16 cellular contexts compared by ENCODE assay signal in the genomic region with DNA sequence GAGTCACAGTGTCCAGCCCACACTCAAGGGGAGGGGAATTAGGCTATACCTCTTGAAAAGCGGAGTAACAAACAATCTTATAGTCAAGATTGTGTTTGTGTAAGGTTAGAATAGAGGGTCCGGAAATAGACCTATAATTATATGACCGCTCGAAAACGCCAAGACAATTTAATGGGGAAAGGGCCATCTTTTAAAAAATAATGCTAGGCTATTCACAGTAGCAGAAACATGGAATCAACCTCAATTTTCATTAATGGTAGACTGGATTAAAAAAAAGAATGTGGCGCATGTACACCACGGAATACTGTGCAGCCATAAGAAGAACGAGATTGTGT. TPM values are rescaled to one million over a fixed set of nuclear protein-coding genes. Genes with fewer than 3 reads are reported as not detected.
DNase-seq lines count a peak whose midpoint lies in the region; ATAC-seq, FAIRE-seq and TF ChIP-seq lines count a peak whose summit lies in the region.
"Had no signal": no experiment of that assay in that cellular context is flagged by ENCODE, and none has a peak within 500 bp of the region (broad histone marks: within the 10 kb centered on the region; RNA-seq: fewer than 3 reads in every experiment).

No MANE protein-coding gene starts in this region.

- TF ChIP-seq EP300 in A549 (IDR thresholded peaks at IDR 0.05): no peak

- DNase-seq in A549 (ENCODE audit: low read depth in 1 of 2, low spot score in 1 of 2) (no peak), GM23248 (no peak), cerebellum (ENCODE audit: low spot score) (no peak), sciatic nerve (ENCODE audit: low spot score) (no peak)
- no peak for DNase-seq in activated T-helper 1 cell treated with anti-CD3 and anti-CD28 coated beads, Interleukin-12 subunit alpha, Interleukin-12 subunit beta, Interleukin-2, Interleukin-4 antibody, amounts not matched to agents 30 ng/mL and 10 ng/mL and 1 ng/mL, durations not matched to agents 14 hours and 24 hours and 36 hours (ENCODE audit: low spot score)
- no peak for DNase-seq in activated CD8-positive, alpha-beta T cell treated with anti-CD3 and anti-CD28 coated beads for 36 hours
- DNase-seq: central memory CD4-positive, alpha-beta T cell; NCI-H1105 treated with DMSO at 0.1 percent for 48 hours; NCI-H2107; retina; T-helper 17 cell had no signal

- H3K36me3 ChIP-seq in GM23248 (ENCODE audit: low read depth): peaks cover 9% of the 10 kb centered on the region; the same call in 1 of the 2 replicates
- H3K36me3 ChIP-seq in mesodermal cell (ENCODE audit: control insufficient read depth, insufficient read depth, low read length): peaks cover 34% of the 10 kb centered on the region

- H3K27ac Mint-ChIP-seq in activated T-helper 1 cell treated with anti-CD3 and anti-CD28 coated beads, Interleukin-12 subunit alpha, Interleukin-12 subunit beta, Interleukin-2, Interleukin-4 antibody, amounts not matched to agents 30 ng/mL and 10 ng/mL and 1 ng/mL, durations not matched to agents 14 hours and 24 hours and 36 hours: peak overlapping the region; percentile 76
- H3K27ac Mint-ChIP-seq in activated CD8-positive, alpha-beta T cell treated with anti-CD3 and anti-CD28 coated beads for 36 hours: no peak overlapping the region
- H3K27ac Mint-ChIP-seq: GM23338, T-helper 17 cell had no signal

- H3K4me2 ChIP-seq in A549: peak overlapping the region; percentile 28
- peak overlapping the region; percentile 7 for H3K4me2 ChIP-seq in GM23248 (ENCODE audit: unreplicated experiment)
- H3K4me2 ChIP-seq: GM23338 had no signal

- peaks cover 94% of the 10 kb centered on the region for H3K79me2 ChIP-seq in GM23248 (ENCODE audit: insufficient read depth)

- no peak overlapping the region for H3K4me3 ChIP-seq in A549
- no peak overlapping the region for H3K4me3 ChIP-seq in GM23248
- no peak overlapping the region for H3K4me3 ChIP-seq in mesodermal cell (ENCODE audit: extremely low read depth, insufficient read depth, low read length, poor library complexity, severe bottlenecking)
- H3K4me3 ChIP-seq: esophagus muscularis mucosa, GM23338 had no signal

- CTCF ChIA-PET in A549 (lab: Yijun Ruan, JAX): interaction anchor here (0.8 to 1.5 kb wide), 6 partner anchors 9 to 68 kb away, joined by 3 to 6 read pairs (median 4); no protein-coding TSS in a partner anchor
- CTCF ChIA-PET in activated CD8-positive, alpha-beta T cell treated with anti-CD3 and anti-CD28 coated beads for 36 hours (lab: Charles Lee): no interaction called here

- no peak overlapping the region for H2AFZ ChIP-seq in GM23248
- H2AFZ ChIP-seq: GM23338 had no signal

- H3K27me3 Mint-ChIP-seq in activated T-helper 1 cell treated with anti-CD3 and anti-CD28 coated beads, Interleukin-12 subunit alpha, Interleukin-12 subunit beta, Interleukin-2, Interleukin-4 antibody, amounts not matched to agents 30 ng/mL and 10 ng/mL and 1 ng/mL, durations not matched to agents 14 hours and 24 hours and 36 hours (ENCODE audit: insufficient read depth): no peaks in the 10 kb centered on the region
- H3K27me3 Mint-ChIP-seq in activated CD8-positive, alpha-beta T cell treated with anti-CD3 and anti-CD28 coated beads for 36 hours: no peaks in the 10 kb centered on the region
- H3K27me3 Mint-ChIP-seq: T-helper 17 cell had no signal

- WGBS in A549 (ENCODE audit: missing lambda C conversion rate): 94% methylated on average over 8 of the region's 8 CpGs
- WGBS in GM23248 (ENCODE audit: low coverage in 1 of 2, low lambda C conversion rate in 2 of 2, missing lambda C conversion rate in 2 of 2), 2 experiments: 82 to 83% methylated on average over 8 of the region's 8 CpGs
- 97 to 98% methylated on average over 4 to 7 of the region's 8 CpGs for WGBS in mesodermal cell (ENCODE audit: insufficient coverage in 2 of 2), 2 experiments

- POLR2A ChIA-PET in A549 (lab: Yijun Ruan, JAX): no interaction called here
- POLR2A ChIA-PET in activated CD8-positive, alpha-beta T cell treated with anti-CD3 and anti-CD28 coated beads for 36 hours (lab: Charles Lee): interaction anchor here (1.0 kb wide), 1 partner anchor 9 kb away, joined by 5 read pairs; no protein-coding TSS in a partner anchor

- peaks cover 31% of the 10 kb centered on the region for H3K4me1 ChIP-seq in A549
- H3K4me1 ChIP-seq in GM23248 (ENCODE audit: insufficient read depth): peaks cover 20% of the 10 kb centered on the region
- peaks cover 16% of the 10 kb centered on the region for H3K4me1 ChIP-seq in mesodermal cell (ENCODE audit: control insufficient read depth, insufficient read depth, low read length, poor library complexity, severe bottlenecking)

- TF ChIP-seq POLR2A in A549 (IDR thresholded peaks at IDR 0.05; ENCODE audit: low read length): no peak

- peaks cover 7% of the 10 kb centered on the region for H3K9me3 Mint-ChIP-seq in activated T-helper 1 cell treated with anti-CD3 and anti-CD28 coated beads, Interleukin-12 subunit alpha, Interleukin-12 subunit beta, Interleukin-2, Interleukin-4 antibody, amounts not matched to agents 30 ng/mL and 10 ng/mL and 1 ng/mL, durations not matched to agents 14 hours and 24 hours and 36 hours
- peaks cover 6% of the 10 kb centered on the region for H3K9me3 Mint-ChIP-seq in activated CD8-positive, alpha-beta T cell treated with anti-CD3 and anti-CD28 coated beads for 36 hours
- H3K9me3 Mint-ChIP-seq: GM23338 had no signal

- H3K27me3 ChIP-seq in GM23248 (replicated peaks; ENCODE audit: insufficient read depth): no peaks in the 10 kb centered on the region
- H3K27me3 ChIP-seq: esophagus muscularis mucosa, neutrophil had no signal

- H4K20me1 ChIP-seq in GM23248 (ENCODE audit: insufficient read depth): peaks cover 20% of the 10 kb centered on the region; the same call in 1 of the 2 replicates

- no peak for TF ChIP-seq CTCF in A549 (IDR thresholded peaks at IDR 0.05)
- no peak for TF ChIP-seq CTCF in activated CD8-positive, alpha-beta T cell treated with anti-CD3 and anti-CD28 coated beads for 36 hours (IDR thresholded peaks at IDR 0.05)

- intact Hi-C loops in activated T-helper 1 cell treated with anti-CD3 and anti-CD28 coated beads, Interleukin-12 subunit alpha, Interleukin-12 subunit beta, Interleukin-2, Interleukin-4 antibody, amounts not matched to agents 30 ng/mL and 10 ng/mL and 1 ng/mL, durations not matched to agents 14 hours and 24 hours and 36 hours (cut with micrococcal nuclease): loop anchor here (1.0 kb wide), 1 partner anchor 10 kb away; no protein-coding TSS in a partner anchor
- intact Hi-C loops in sciatic nerve (cut with DNase I): no loop called here
- intact Hi-C loops in activated CD8-positive, alpha-beta T cell treated with anti-CD3 and anti-CD28 coated beads for 36 hours (cut with micrococcal nuclease): no loop called here

- H3K9ac ChIP-seq in GM23248: no peak overlapping the region

- ATAC-seq in A549 (no peak), sciatic nerve (no peak)
- no peak for ATAC-seq in activated CD8-positive, alpha-beta T cell treated with anti-CD3 and anti-CD28 coated beads for 36 hours
- ATAC-seq: GM23338, T-helper 17 cell had no signal

- H3F3A ChIP-seq in GM23248 (ENCODE audit: insufficient read depth): peaks cover 30% of the 10 kb centered on the region

- H3K9me3 ChIP-seq in A549: no peaks in the 10 kb centered on the region
- no peaks in the 10 kb centered on the region for H3K9me3 ChIP-seq in GM23248 (ENCODE audit: low read depth)
- H3K9me3 ChIP-seq in mesodermal cell (ENCODE audit: control insufficient read depth, low read length): peaks cover 4% of the 10 kb centered on the region
- H3K9me3 ChIP-seq: esophagus muscularis mucosa, neutrophil had no signal

- peaks cover 52% of the 10 kb centered on the region for H3K36me3 Mint-ChIP-seq in activated T-helper 1 cell treated with anti-CD3 and anti-CD28 coated beads, Interleukin-12 subunit alpha, Interleukin-12 subunit beta, Interleukin-2, Interleukin-4 antibody, amounts not matched to agents 30 ng/mL and 10 ng/mL and 1 ng/mL, durations not matched to agents 14 hours and 24 hours and 36 hours (ENCODE audit: low read depth)
- peaks cover 63% of the 10 kb centered on the region for H3K36me3 Mint-ChIP-seq in activated CD8-positive, alpha-beta T cell treated with anti-CD3 and anti-CD28 coated beads for 36 hours (ENCODE audit: low read depth)

- no peak for FAIRE-seq in A549 (lab: Jason Lieb, UNC)

- H3K27ac ChIP-seq in A549 (no peak overlapping the region), GM23248 (peak overlapping the region; percentile 68), mesodermal cell (ENCODE audit: low read depth, low read length, severe bottlenecking) (peak overlapping the region; percentile 69)
- H3K27ac ChIP-seq: esophagus muscularis mucosa, neutrophil, VCaP had no signal

- H3K9me2 ChIP-seq in GM23248 (ENCODE audit: insufficient read depth): no peaks in the 10 kb centered on the region

- H3K4me1 Mint-ChIP-seq in activated T-helper 1 cell treated with anti-CD3 and anti-CD28 coated beads, Interleukin-12 subunit alpha, Interleukin-12 subunit beta, Interleukin-2, Interleukin-4 antibody, amounts not matched to agents 30 ng/mL and 10 ng/mL and 1 ng/mL, durations not matched to agents 14 hours and 24 hours and 36 hours (ENCODE audit: low read depth): peaks cover 54% of the 10 kb centered on the region
- peaks cover 58% of the 10 kb centered on the region for H3K4me1 Mint-ChIP-seq in activated CD8-positive, alpha-beta T cell treated with anti-CD3 and anti-CD28 coated beads for 36 hours (ENCODE audit: low read depth)

- in situ Hi-C loops in GM23248 (cut with MboI): no loop called here

- H3K4me3 Mint-ChIP-seq in activated T-helper 1 cell treated with anti-CD3 and anti-CD28 coated beads, Interleukin-12 subunit alpha, Interleukin-12 subunit beta, Interleukin-2, Interleukin-4 antibody, amounts not matched to agents 30 ng/mL and 10 ng/mL and 1 ng/mL, durations not matched to agents 14 hours and 24 hours and 36 hours: no peak overlapping the region
- H3K4me3 Mint-ChIP-seq in activated CD8-positive, alpha-beta T cell treated with anti-CD3 and anti-CD28 coated beads for 36 hours: no peak overlapping the region
- H3K4me3 Mint-ChIP-seq: GM23338, T-helper 17 cell had no signal

- no peak for TF ChIP-seq RAD21 in A549 (conservative IDR thresholded peaks at IDR 0.05 in 1 of 2, IDR thresholded peaks at IDR 0.05 in 1 of 2)

RNA-seq across cellular contexts. Expression of gene TOP1, which starts 30.0 kb away (rescaled TPM):
- 20.8 and 28.3 TPM in 2 replicates for polyA plus RNA-seq in A549 (2011; rRNA removed)
- 6.5 and 6.9 TPM in 2 replicates for polyA plus RNA-seq in A549 (2012; cell fraction: cytosol; rRNA removed)
- polyA plus RNA-seq in A549 (2012; cell fraction: nucleus; rRNA removed): 7.5 and 10.8 TPM in 2 replicates
- polyA plus RNA-seq in A549 (2017; fragmentation: RNase III; extraction: RNeasy Plus Mini Kit Qiagen cat#74134 plus additional on column Dnase treatment): 68.0 to 73.7 TPM (median 70.6 TPM) in 3 replicates
- polyA minus RNA-seq in A549 (2011; rRNA and poly(A)+ RNA removed): 13.2 and 15.6 TPM in 2 replicates
- total RNA-seq in GM23248 (2014; rRNA removed; shearing (Covaris generic)): 7.2 and 9.0 TPM in 2 replicates
- 17.9 and 18.2 TPM in 2 replicates for polyA plus RNA-seq in GM23248 (2016; fragmentation: Nextera tagmentation; extraction: Ambion mirVana)
- 120 and 123 TPM in 2 replicates for total RNA-seq in activated T-helper 1 cell treated with anti-CD3 and anti-CD28 coated beads, Interleukin-12 subunit alpha, Interleukin-12 subunit beta, Interleukin-2, Interleukin-4 antibody, amounts not matched to agents 30 ng/mL and 10 ng/mL and 1 ng/mL, durations not matched to agents 14 hours and 24 hours and 36 hours
- 69.0 TPM for polyA plus RNA-seq in mesodermal cell (2013, experiment 1 of 2)
- 80.9 TPM for polyA plus RNA-seq in mesodermal cell (2013, experiment 2 of 2)
- 19.4 TPM for total RNA-seq in cerebellum
- 34.7 TPM for total RNA-seq in sciatic nerve
- 10 to 100 TPM; 81.0 to 81.1 TPM for total RNA-seq in activated CD8-positive, alpha-beta T cell treated with anti-CD3 and anti-CD28 coated beads for 36 hours

Comparison
In these comparisons a context has a peak if more than half of its experiments do, and no peak if none do; other contexts are left out.
1. H3K27ac ChIP-seq: peak in GM23248 (single experiment) and mesodermal cell (single experiment); none in A549 (0 of 2).